ENCODE assay signal across 15 cellular contexts in the genomic region with DNA sequence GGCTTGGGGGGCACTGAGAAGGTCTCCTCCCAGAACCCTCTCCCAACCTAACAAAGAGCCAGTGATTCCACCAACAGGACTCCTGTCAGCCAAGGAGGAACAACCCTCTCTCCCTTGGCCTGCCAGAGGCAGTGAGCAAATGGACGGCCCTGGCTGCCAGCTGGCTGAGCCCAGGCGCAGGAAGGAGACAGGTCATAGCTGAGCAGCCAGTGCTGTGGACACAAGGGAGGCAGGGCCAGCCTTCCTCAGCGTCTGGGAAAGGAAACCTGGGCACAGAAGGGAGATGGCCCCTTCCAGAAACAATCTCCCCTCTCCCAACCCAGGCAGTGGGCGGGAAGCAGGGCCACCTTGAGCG. TPM values are rescaled to one million over a fixed set of nuclear protein-coding genes. Genes with fewer than 3 reads are reported as not detected.
DNase-seq lines count a peak whose midpoint lies in the region; ATAC-seq and TF ChIP-seq lines count a peak whose summit lies in the region.
"Had no signal": no experiment of that assay in that cellular context is flagged by ENCODE, and none has a peak within 500 bp of the region (broad histone marks: within the 10 kb centered on the region; RNA-seq: fewer than 3 reads in every experiment).

No MANE protein-coding gene starts in this region.

- no peak for TF ChIP-seq POLR2A in heart left ventricle (IDR thresholded peaks at IDR 0.05)

- H3K4me2 ChIP-seq in BLaER1 treated with 17β-estradiol and CSF1 and Interleukin-3, amounts not matched to agents 10 nM and 100 nM, result peak overlapping the region in 10 of 11 experiments; percentile 1 to 80 (median 32); a peak in 12 of 22 replicates

- peak overlapping the region in 8 of 11 experiments; percentile 55 to 97 (median 92); a peak in 16 of 22 replicates for H3K27ac ChIP-seq in BLaER1 treated with 17β-estradiol and CSF1 and Interleukin-3, amounts not matched to agents 10 nM and 100 nM
- peak overlapping the region in 1 of 12 donors; percentile 15 for H3K27ac ChIP-seq in heart left ventricle

- H3K4me1 ChIP-seq in BLaER1 treated with 17β-estradiol and CSF1 and Interleukin-3, amounts not matched to agents 10 nM and 100 nM, result peaks cover 5 to 66% (median 63%) of the 10 kb centered on the region in 10 experiments; a peak in 19 of 20 replicates
- peaks cover 0 to 15% (median 1%) of the 10 kb centered on the region in 12 donors for H3K4me1 ChIP-seq in heart left ventricle

- intact Hi-C loops in heart left ventricle (cut with DNase I), result loop anchor here in 1 of 10 donors (10.0 kb wide), 1 partner anchor 166 kb away; no protein-coding TSS in a partner anchor

- peak overlapping the region in 6 of 11 experiments; percentile 15 to 78 (median 58); a peak in 9 of 22 replicates for H3K9ac ChIP-seq in BLaER1 treated with 17β-estradiol and CSF1 and Interleukin-3, amounts not matched to agents 10 nM and 100 nM

- peak; percentile 45 to 89 (median 80) for ATAC-seq in heart left ventricle
- ATAC-seq in effector memory CD8-positive, alpha-beta T cell (replicated peaks), result no peak

- no peaks in the 10 kb centered on the region for H3K9me3 Mint-ChIP-seq in osteocyte (ENCODE audit: unreplicated experiment)
- H3K9me3 Mint-ChIP-seq in effector memory CD8-positive, alpha-beta T cell, result no peaks in the 10 kb centered on the region
- H3K9me3 Mint-ChIP-seq: activated naive CD4-positive, alpha-beta T cell treated with anti-CD3 and anti-CD28 coated beads, Interleukin-2, amount 10 ng/mL, durations not matched to agents 7 days and 5 days; CD4-positive, CD25-positive, alpha-beta regulatory T cell; mesothelial cell of epicardium; T-helper 1 cell treated with Interleukin-12 subunit alpha and Interleukin-12 subunit beta and Interleukin-4 antibody, amounts not matched to agents 30 μg/mL and 1 μg/mL, for 36 hours had no signal

- H3K27me3 ChIP-seq in BLaER1 treated with 17β-estradiol and CSF1 and Interleukin-3, amounts not matched to agents 10 nM and 100 nM, result no peaks in the 10 kb centered on the region
- peaks cover 0 to 22% (median 6%) of the 10 kb centered on the region in 9 donors for H3K27me3 ChIP-seq in heart left ventricle

- WGBS in heart left ventricle, 4 donors, result 17 to 42% (median 34%) methylated on average over 2 to 5 of the region's 5 CpGs

- H3K36me3 ChIP-seq in BLaER1 treated with 17β-estradiol and CSF1 and Interleukin-3, amounts not matched to agents 10 nM and 100 nM, result 0 out of 22 replicates have a peak, but pooled peaks cover 0 to 3% (median 0%) of the 10 kb centered on the region in 11 experiments
- H3K36me3 ChIP-seq in heart left ventricle, result no peaks in the 10 kb centered on the region

- H3K9me3 ChIP-seq in BLaER1 treated with 17β-estradiol and CSF1 and Interleukin-3, amounts not matched to agents 10 nM and 100 nM (replicated peaks in 1 of 11), result peaks cover 0 to 18% (median 0%) of the 10 kb centered on the region in 11 experiments; a peak in 7 of 22 replicates
- no peaks in the 10 kb centered on the region for H3K9me3 ChIP-seq in heart left ventricle

- no peaks in the 10 kb centered on the region for H3K36me3 Mint-ChIP-seq in osteocyte (ENCODE audit: unreplicated experiment)
- H3K36me3 Mint-ChIP-seq in effector memory CD8-positive, alpha-beta T cell (ENCODE audit: insufficient read depth), result peaks cover 4% of the 10 kb centered on the region
- H3K36me3 Mint-ChIP-seq: activated naive CD4-positive, alpha-beta T cell treated with anti-CD3 and anti-CD28 coated beads, Interleukin-2, amount 10 ng/mL, durations not matched to agents 7 days and 5 days; CD4-positive, CD25-positive, alpha-beta regulatory T cell; mesothelial cell of epicardium had no signal

- H3K27me3 Mint-ChIP-seq in osteocyte (ENCODE audit: unreplicated experiment), result no peaks in the 10 kb centered on the region
- H3K27me3 Mint-ChIP-seq in effector memory CD8-positive, alpha-beta T cell, result peaks cover 17 to 56% of the 10 kb centered on the region in 2 donors

- no peaks in the 10 kb centered on the region for H3K4me1 Mint-ChIP-seq in osteocyte (ENCODE audit: unreplicated experiment)
- H3K4me1 Mint-ChIP-seq in effector memory CD8-positive, alpha-beta T cell (ENCODE audit: low read depth in 2 of 2), result peaks cover 2 to 6% of the 10 kb centered on the region in 2 donors
- H3K4me1 Mint-ChIP-seq: mesothelial cell of epicardium had no signal

- no peak overlapping the region for H3K4me3 ChIP-seq in BLaER1 treated with 17β-estradiol and CSF1 and Interleukin-3, amounts not matched to agents 10 nM and 100 nM
- H3K4me3 ChIP-seq in heart left ventricle, result peak overlapping the region in 9 of 12 donors; percentile 19 to 52 (median 32)

- H3K4me3 Mint-ChIP-seq in osteocyte (ENCODE audit: unreplicated experiment), result no peak overlapping the region
- H3K4me3 Mint-ChIP-seq in effector memory CD8-positive, alpha-beta T cell, result peak overlapping the region in 1 of 2 donors; percentile 4
- H3K4me3 Mint-ChIP-seq: activated naive CD4-positive, alpha-beta T cell treated with anti-CD3 and anti-CD28 coated beads, Interleukin-2, amount 10 ng/mL, durations not matched to agents 7 days and 5 days; CD4-positive, CD25-positive, alpha-beta regulatory T cell; mesothelial cell of epicardium; T-helper 1 cell treated with Interleukin-12 subunit alpha and Interleukin-12 subunit beta and Interleukin-4 antibody, amounts not matched to agents 30 μg/mL and 1 μg/mL, for 36 hours had no signal

- H4K20me1 ChIP-seq in BLaER1 treated with 17β-estradiol and CSF1 and Interleukin-3, amounts not matched to agents 10 nM and 100 nM, result no peaks in the 10 kb centered on the region

- peak; percentile 4 for DNase-seq in RPMI7951 (ENCODE audit: low read depth)
- peak in 4 of 5 donors; percentile 33 to 79 (median 68) for DNase-seq in heart left ventricle
- DNase-seq in osteocyte (ENCODE audit: extremely low spot score, unreplicated experiment), result peak; percentile 83
- DNase-seq in effector memory CD8-positive, alpha-beta T cell, result no peak
- no peak for DNase-seq in hippocampal formation (lab: John Stamatoyannopoulos, UW)
- no peak for DNase-seq in activated naive CD4-positive, alpha-beta T cell (lab: John Stamatoyannopoulos, UW)
- no peak for DNase-seq in DMS153 treated with DMSO at 0.1 percent for 48 hours (lab: John Stamatoyannopoulos, UW; ENCODE audit: unreplicated experiment)
- DNase-seq: activated naive CD4-positive, alpha-beta T cell treated with anti-CD3 and anti-CD28 coated beads, Interleukin-2, amount 10 ng/mL, durations not matched to agents 7 days and 5 days; CD4-positive, CD25-positive, alpha-beta regulatory T cell; NCI-H1694 treated with DMSO at 0.1 percent for 48 hours had no signal

- TF ChIP-seq CTCF in heart left ventricle (IDR thresholded peaks at IDR 0.05) (no peak), osteocyte (IDR thresholded peaks at IDR 0.05) (no peak)

- no peak overlapping the region for H3K27ac Mint-ChIP-seq in osteocyte (ENCODE audit: unreplicated experiment)
- peak overlapping the region in 1 of 2 donors; percentile 59 for H3K27ac Mint-ChIP-seq in effector memory CD8-positive, alpha-beta T cell
- H3K27ac Mint-ChIP-seq: activated naive CD4-positive, alpha-beta T cell treated with anti-CD3 and anti-CD28 coated beads, Interleukin-2, amount 10 ng/mL, durations not matched to agents 7 days and 5 days; CD4-positive, CD25-positive, alpha-beta regulatory T cell; mesothelial cell of epicardium; T-helper 1 cell treated with Interleukin-12 subunit alpha and Interleukin-12 subunit beta and Interleukin-4 antibody, amounts not matched to agents 30 μg/mL and 1 μg/mL, for 36 hours had no signal

RNA-seq across cellular contexts. Expression of a gene that starts 2.1 kb away (rescaled TPM):
- 0.12 TPM in 1 of 2 replicates, not detected in the other for total RNA-seq in RPMI7951 (2014; rRNA removed; shearing (Covaris generic))
- total RNA-seq in heart left ventricle (1 to 10 TPM in 1 of 9 donors, under 1 TPM in 5, not detected in 3; 0.12 to 2.8 (median 0.35) TPM), osteocyte (not detected in 2 replicates)
- under 1 TPM in 1 of 2 donors, not detected in 1; 0.11 TPM for polyA plus RNA-seq in heart left ventricle
- total RNA-seq: CD4-positive, CD25-positive, alpha-beta regulatory T cell; mesothelial cell of epicardium had no signal

RNA-seq across cellular contexts. Expression of a gene that starts 40.3 kb away (rescaled TPM):
- total RNA-seq in RPMI7951 (2014; rRNA removed; shearing (Covaris generic)), result not detected in 2 replicates
- total RNA-seq in heart left ventricle (not detected), osteocyte (not detected in 2 replicates)
- not detected for polyA plus RNA-seq in heart left ventricle
- total RNA-seq: glomerular endothelial cell, urinary bladder had no signal
- polyA plus RNA-seq: urinary bladder had no signal

RNA-seq across cellular contexts. Expression of a gene that starts 50.0 kb away (rescaled TPM):
- total RNA-seq in RPMI7951 (2014; rRNA removed; shearing (Covaris generic)), result 0.68 and 0.84 TPM in 2 replicates
- total RNA-seq in heart left ventricle, result 10 to 100 TPM in 6 of 9 donors, 1 to 10 TPM in 3; 5.1 to 23.1 (median 13.3) TPM
- polyA plus RNA-seq in heart left ventricle, result 10 to 100 TPM in 1 of 2 donors, 1 to 10 TPM in 1; 1.6 to 19.0 TPM
- 0.05 TPM in 1 of 2 replicates, not detected in the other for total RNA-seq in osteocyte

RNA-seq across cellular contexts. Expression of a gene that starts 59.6 kb away (rescaled TPM):
- total RNA-seq in RPMI7951 (2014; rRNA removed; shearing (Covaris generic)), result 8.8 and 15.7 TPM in 2 replicates
- total RNA-seq in heart left ventricle (10 to 100 TPM in 3 of 9 donors, 1 to 10 TPM in 6; 3.3 to 15.1 (median 8.6) TPM), osteocyte (21.5 and 24.1 TPM in 2 replicates)
- 1 to 10 TPM; 6.1 to 6.3 TPM for polyA plus RNA-seq in heart left ventricle

Comparison
In these comparisons a context has a peak if more than half of its experiments do, and no peak if none do; other contexts are left out.
1. H3K4me3 ChIP-seq: peak in heart left ventricle (9 of 12); none in BLaER1 treated with 17β-estradiol and CSF1 and Interleukin-3, amounts not matched to agents 10 nM and 100 nM (0 of 10).
2. DNase-seq: peak in RPMI7951 (single experiment), heart left ventricle (4 of 5) and osteocyte (single experiment); none in effector memory CD8-positive, alpha-beta T cell (0 of 3), hippocampal formation (0 of 2), activated naive CD4-positive, alpha-beta T cell (0 of 4) and DMS153 treated with DMSO at 0.1 percent for 48 hours (single experiment).